9 cellular contexts compared by ENCODE assay signal in genomic region chr2:71331581-71332412, GRCh38. TPM values are rescaled to one million over a fixed set of nuclear protein-coding genes. Genes with fewer than 3 reads are reported as not detected.
A peak's percentile ranks its signal among the peaks of the same experiment; 100 is the strongest.
DNase-seq lines count a peak whose midpoint lies in the region; ATAC-seq, FAIRE-seq and TF ChIP-seq lines count a peak whose summit lies in the region.
"Had no signal": no experiment of that assay in that cellular context is flagged by ENCODE, and none has a peak within 500 bp of the region (broad histone marks: within the 10 kb centered on the region; RNA-seq: fewer than 3 reads in every experiment).

ZNF638 (plus strand) TSS chr2:71331782; CDS start chr2:71348955, 17,173 bp downstream.

- peak within 1 kb of the TSS; percentile 86 to 98 (median 93) for H3K4me3 ChIP-seq in keratinocyte (ENCODE audit: control insufficient read depth in 2 of 3, extremely low read depth in 1 of 3, insufficient read depth in 2 of 3, low read depth in 1 of 3, low read length in 3 of 3)

- H3K27ac Mint-ChIP-seq in central memory CD8-positive, alpha-beta T cell (ENCODE audit: low read depth): peak within 1 kb of the TSS; percentile 99

- peaks cover 50% of the 10 kb centered on the region for H3K79me2 ChIP-seq in keratinocyte (ENCODE audit: control insufficient read depth, insufficient read depth, low read length)

- H3K4me2 ChIP-seq in keratinocyte (ENCODE audit: control insufficient read depth, extremely low read depth, insufficient read depth, low read depth, low read length): peak within 1 kb of the TSS; percentile 94

- peak within 1 kb of the TSS; percentile 99 for H2AFZ ChIP-seq in keratinocyte (ENCODE audit: control insufficient read depth, low read length)

- H4K20me1 ChIP-seq in keratinocyte (ENCODE audit: control insufficient read depth, extremely low read depth, insufficient read depth, low read length): no peaks in the 10 kb centered on the region

- H3K36me3 ChIP-seq in keratinocyte (ENCODE audit: control insufficient read depth in 2 of 2, extremely low read depth in 1 of 2, insufficient read depth in 2 of 2, low read length in 2 of 2): no peaks in the 10 kb centered on the region

- no peaks in the 10 kb centered on the region for H3K9me3 ChIP-seq in keratinocyte (ENCODE audit: control insufficient read depth, low read depth, low read length)

- no peaks in the 10 kb centered on the region for H3K9me1 ChIP-seq in keratinocyte (ENCODE audit: control insufficient read depth, extremely low read depth, insufficient read depth, low read length)

- H3K9ac ChIP-seq in keratinocyte (ENCODE audit: control insufficient read depth, extremely low read depth, insufficient read depth, low read length): peak within 1 kb of the TSS; percentile 98

- H3K9me3 Mint-ChIP-seq in central memory CD8-positive, alpha-beta T cell: no peaks in the 10 kb centered on the region

- peaks cover 5% of the 10 kb centered on the region for H3K4me1 ChIP-seq in keratinocyte (ENCODE audit: control insufficient read depth, extremely low read depth, insufficient read depth, low read length)

- peak within 1 kb of the TSS; percentile 95 for H3K4me3 Mint-ChIP-seq in central memory CD8-positive, alpha-beta T cell

- dilution Hi-C loops in keratinocyte (cut with MboI; ENCODE audit: extremely low pct_ligation_motif_present, low sequenced_read_pairs): no loop called here

- ATAC-seq in HG03196 (IDR thresholded peaks at IDR 0.05; ENCODE audit: unreplicated experiment): peak; percentile 94
- ATAC-seq in central memory CD8-positive, alpha-beta T cell (replicated peaks; ENCODE audit: extremely low read depth, poor library complexity, severe bottlenecking): peak; percentile 92

- peaks cover 39% of the 10 kb centered on the region for H3K4me1 Mint-ChIP-seq in central memory CD8-positive, alpha-beta T cell

- no peaks in the 10 kb centered on the region for H3K27me3 Mint-ChIP-seq in central memory CD8-positive, alpha-beta T cell

- peaks cover 19% of the 10 kb centered on the region for H3K36me3 Mint-ChIP-seq in central memory CD8-positive, alpha-beta T cell (ENCODE audit: insufficient read depth)

- TF ChIP-seq CTCF in AG09319 (IDR thresholded peaks at IDR 0.05; ENCODE audit: low read depth, low read length) (peak; percentile 56), keratinocyte (optimal IDR thresholded peaks at IDR 0.05 in 1 of 3, IDR thresholded peaks at IDR 0.05 in 1 of 3, conservative IDR thresholded peaks at IDR 0.05 in 1 of 3; ENCODE audit: extremely low read depth in 1 of 3, insufficient read depth in 2 of 3, low read length in 3 of 3) (peak; percentile 56 to 82 (median 69))

- FAIRE-seq in keratinocyte (lab: Jason Lieb, UNC): no peak
- FAIRE-seq: endometrium had no signal

- TF ChIP-seq POLR2A in GM18951 (IDR thresholded peaks at IDR 0.05; ENCODE audit: extremely low read depth, insufficient read depth, insufficient read length): peak; percentile 91

- DNase-seq in AG09319 (ENCODE audit: extremely low read depth, low read depth) (peak; percentile 81), NCI-H345 treated with DMSO at 0.1 percent for 48 hours (lab: John Stamatoyannopoulos, UW; ENCODE audit: unreplicated experiment) (peak; percentile 92), keratinocyte (ENCODE audit: low read depth, low spot score) (peak; percentile 36)
- DNase-seq in activated CD4-positive, CD25-positive, alpha-beta regulatory T cell treated with anti-CD3 and anti-CD28 coated beads, Interleukin-2, amount 50 U/mL, for 16 hours (ENCODE audit: low read depth, low spot score): peak; percentile 79
- DNase-seq in central memory CD8-positive, alpha-beta T cell (ENCODE audit: low spot score in 2 of 2): peak; percentile 84 to 87
- peak; percentile 82 to 88 for DNase-seq in stimulated activated CD4-positive, alpha-beta T cell treated with anti-CD3 and anti-CD28 coated beads, Interleukin-15, amount 100 ng/mL, for 1 hour (ENCODE audit: low read depth in 1 of 2, low spot score in 1 of 2)

- H3K27ac ChIP-seq in keratinocyte (ENCODE audit: control insufficient read depth, insufficient read depth, low read length): peak within 1 kb of the TSS; percentile 94

- in situ Hi-C loops in GM18951 (cut with MboI; ENCODE audit: low sequenced_read_pairs, unreplicated experiment): no loop called here

- no peaks in the 10 kb centered on the region for H3K27me3 ChIP-seq in keratinocyte (ENCODE audit: control insufficient read depth, extremely low read depth, insufficient read depth, low read length)

RNA-seq across cellular contexts. Expression of gene ZNF638, which starts in this region (rescaled TPM):
- polyA plus RNA-seq in keratinocyte: 44.3 to 66.5 TPM (median 53.0 TPM) in 3 replicates
- polyA plus RNA-seq in keratinocyte (2011; ENCODE audit: low read depth): 150 TPM
- 20.3 and 39.9 TPM in 2 replicates for polyA plus RNA-seq in keratinocyte (2011; cell fraction: cytosol; rRNA removed)
- polyA plus RNA-seq in keratinocyte (2011; cell fraction: nucleus; rRNA removed): 129 and 156 TPM in 2 replicates
- 43.8 and 69.5 TPM in 2 replicates for polyA plus RNA-seq in keratinocyte (2012; ENCODE audit: low replicate concordance)
- polyA minus RNA-seq in keratinocyte: 15.2 to 176 TPM (median 118 TPM) in 3 replicates
- polyA minus RNA-seq in keratinocyte (2011; cell fraction: cytosol; rRNA and poly(A)+ RNA removed): 29.2 TPM
- polyA minus RNA-seq in keratinocyte (2011; cell fraction: nucleus; rRNA and poly(A)+ RNA removed): 137 and 245 TPM in 2 replicates

Comparison
In these comparisons a context has a peak if more than half of its experiments do, and no peak if none do; other contexts are left out.
1. Peak in every context shown above with its lines: DNase-seq, ATAC-seq, H3K4me3 ChIP-seq and H3K27ac ChIP-seq.
2. DNase-seq: peak in every context shown above with its lines; median percentile 92 in NCI-H345 treated with DMSO at 0.1 percent for 48 hours; 86 in central memory CD8-positive, alpha-beta T cell; 85 in stimulated activated CD4-positive, alpha-beta T cell treated with anti-CD3 and anti-CD28 coated beads, Interleukin-15, amount 100 ng/mL, for 1 hour; 81 in AG09319; 79 in activated CD4-positive, CD25-positive, alpha-beta regulatory T cell treated with anti-CD3 and anti-CD28 coated beads, Interleukin-2, amount 50 U/mL, for 16 hours; 36 in keratinocyte.